ENCODE assay signal across 23 cellular contexts in genomic region chr7:95468071-95468470, GRCh38. TPM values are rescaled to one million over a fixed set of nuclear protein-coding genes. Genes with fewer than 3 reads are reported as not detected.
"Had no signal": no experiment of that assay in that cellular context is flagged by ENCODE, and none has a peak within 500 bp of the region (broad histone marks: within the 10 kb centered on the region; RNA-seq: fewer than 3 reads in every experiment).

No MANE protein-coding gene starts in this region.

- H3K4me3 ChIP-seq: MG63, PC-9, Peyer's patch, SJCRH30 had no signal

- H3K9me3 ChIP-seq: MG63, Peyer's patch, SJCRH30 had no signal

- DNase-seq: IMR-90, Karpas-422, KG1, MG63, NCI-H1092, NCI-H187, NCI-H2029, NCI-H2171 treated with DMSO at 0.1 percent for 48 hours, NCI-H345, NCI-H446 treated with DMSO at 0.1 percent for 48 hours, NCI-H510A treated with DMSO at 0.1 percent for 48 hours, NCI-H526, NCI-H82, OCI-M1, PC-9, Peyer's patch, SHP77 treated with DMSO at 0.1 percent for 48 hours, SJCRH30, T-helper 1 cell had no signal

- H2AFZ ChIP-seq: PC-9 had no signal

- H3K27me3 ChIP-seq: MG63, Peyer's patch, SJCRH30 had no signal

- FAIRE-seq: HepG2 had no signal

- ATAC-seq: HepG2, Right ventricle myocardium inferior, SK-N-SH treated with all-trans-retinoic acid at 6 μM for 48 hours had no signal

- H3K4me1 ChIP-seq: Peyer's patch had no signal

- H3K27ac ChIP-seq: PC-9, Peyer's patch, SJCRH30 had no signal

- H3K4me2 ChIP-seq: PC-9 had no signal

- H3K36me3 ChIP-seq: MG63, Peyer's patch, SJCRH30 had no signal

RNA-seq across cellular contexts. Expression of gene ASB4, which starts 17.7 kb away (rescaled TPM):
- total RNA-seq: HT1080, IMR-90, PC-9 had no signal
- polyA plus RNA-seq: IMR-90 had no signal
